Comparison of ENCODE assay signal across 25 cellular contexts in the genomic region with DNA sequence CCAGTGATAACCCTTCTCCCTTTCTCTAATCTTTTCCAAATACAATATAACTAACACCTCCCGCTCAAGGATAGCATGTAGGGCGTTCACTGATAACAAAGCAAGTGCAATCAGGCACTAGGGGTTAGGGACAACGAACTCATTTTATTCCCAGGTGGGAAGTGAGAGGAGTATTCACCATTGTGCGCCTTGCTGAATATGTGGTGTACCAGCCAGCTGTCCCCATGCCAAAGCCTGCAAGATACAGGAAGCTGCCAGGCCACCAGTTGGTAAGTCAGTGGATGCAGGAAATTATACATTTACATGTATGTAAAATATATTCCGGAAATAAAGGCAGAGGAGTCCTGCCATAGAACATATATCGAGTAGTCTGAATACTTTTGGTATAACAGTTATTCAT.
"Had no signal": no experiment of that assay in that cellular context is flagged by ENCODE, and none has a peak within 500 bp of the region (broad histone marks: within the 10 kb centered on the region; RNA-seq: fewer than 3 reads in every experiment).

No MANE protein-coding gene starts in this region.

- H3K27me3 Mint-ChIP-seq: activated CD8-positive, alpha-beta memory T cell treated with anti-CD3 and anti-CD28 coated beads, Interleukin-2, amount 10 ng/mL, durations not matched to agents 7 days and 5 days; activated naive CD4-positive, alpha-beta T cell treated with anti-CD3 and anti-CD28 coated beads, Interleukin-2, amount 50 U/mL, for 24 hours; central memory CD8-positive, alpha-beta T cell; IgD-negative memory B cell; T-helper 17 cell had no signal

- H3K4me1 ChIP-seq: ascending aorta had no signal

- H3K27ac Mint-ChIP-seq: activated CD8-positive, alpha-beta memory T cell treated with anti-CD3 and anti-CD28 coated beads, Interleukin-2, amount 10 ng/mL, durations not matched to agents 7 days and 5 days; activated naive CD4-positive, alpha-beta T cell treated with anti-CD3 and anti-CD28 coated beads, Interleukin-2, amount 50 U/mL, for 24 hours; activated T-cell treated with anti-CD3 and anti-CD28 coated beads, Interleukin-2, amount 50 U/mL, for 24 hours; activated T-helper 1 cell treated with anti-CD3 and anti-CD28 coated beads, Interleukin-12 subunit alpha, Interleukin-12 subunit beta, Interleukin-2, Interleukin-4 antibody, amounts not matched to agents 30 ng/mL and 10 ng/mL and 1 ng/mL, durations not matched to agents 14 hours and 24 hours and 36 hours; brain; IgD-negative memory B cell; T-helper 17 cell; WTC11 had no signal

- DNase-seq: activated CD4-positive, alpha-beta T cell treated with anti-CD3 and anti-CD28 coated beads for 48 hours; activated CD4-positive, alpha-beta T cell treated with anti-CD3 and anti-CD28 coated beads, Interleukin-2, amount 50 U/mL, for 4 hours; activated CD4-positive, CD25-positive, alpha-beta regulatory T cell treated with anti-CD3 and anti-CD28 coated beads, Interleukin-2, amount 50 U/mL, for 72 hours; activated CD8-positive, alpha-beta memory T cell treated with anti-CD3 and anti-CD28 coated beads, Interleukin-2, amount 10 ng/mL, durations not matched to agents 7 days and 5 days; activated effector memory CD4-positive, alpha-beta T cell treated with Interleukin-2 at 50 U/mL for 16 hours; activated naive CD4-positive, alpha-beta T cell; activated T-cell treated with anti-CD3 and anti-CD28 coated beads, Interleukin-2, amount 50 U/mL, for 24 hours; amniotic stem cell; MM.1S; NCI-H1930; NCI-H2171; NCI-H226; NCI-H82; PC-9; SIG-M5; T-helper 17 cell; T-helper 9 cell had no signal

- H3K9me3 ChIP-seq: ascending aorta had no signal

- H3K4me3 Mint-ChIP-seq: activated CD8-positive, alpha-beta memory T cell treated with anti-CD3 and anti-CD28 coated beads, Interleukin-2, amount 10 ng/mL, durations not matched to agents 7 days and 5 days; activated naive CD4-positive, alpha-beta T cell treated with anti-CD3 and anti-CD28 coated beads, Interleukin-2, amount 50 U/mL, for 24 hours; activated T-cell treated with anti-CD3 and anti-CD28 coated beads, Interleukin-2, amount 50 U/mL, for 24 hours; activated T-helper 1 cell treated with anti-CD3 and anti-CD28 coated beads, Interleukin-12 subunit alpha, Interleukin-12 subunit beta, Interleukin-2, Interleukin-4 antibody, amounts not matched to agents 30 ng/mL and 10 ng/mL and 1 ng/mL, durations not matched to agents 14 hours and 24 hours and 36 hours; brain; central memory CD8-positive, alpha-beta T cell; IgD-negative memory B cell; T-helper 17 cell; WTC11 had no signal

- H3K4me3 ChIP-seq: ascending aorta, PC-9 had no signal

- H3K9me3 Mint-ChIP-seq: activated naive CD4-positive, alpha-beta T cell treated with anti-CD3 and anti-CD28 coated beads, Interleukin-2, amount 50 U/mL, for 24 hours; activated T-cell treated with anti-CD3 and anti-CD28 coated beads, Interleukin-2, amount 50 U/mL, for 24 hours; activated T-helper 1 cell treated with anti-CD3 and anti-CD28 coated beads, Interleukin-12 subunit alpha, Interleukin-12 subunit beta, Interleukin-2, Interleukin-4 antibody, amounts not matched to agents 30 ng/mL and 10 ng/mL and 1 ng/mL, durations not matched to agents 14 hours and 24 hours and 36 hours; central memory CD8-positive, alpha-beta T cell; WTC11 had no signal

- H3K36me3 Mint-ChIP-seq: activated naive CD4-positive, alpha-beta T cell treated with anti-CD3 and anti-CD28 coated beads, Interleukin-2, amount 50 U/mL, for 24 hours; brain; IgD-negative memory B cell; WTC11 had no signal

- H3K4me1 Mint-ChIP-seq: activated naive CD4-positive, alpha-beta T cell treated with anti-CD3 and anti-CD28 coated beads, Interleukin-2, amount 50 U/mL, for 24 hours; brain; central memory CD8-positive, alpha-beta T cell; T-helper 17 cell; WTC11 had no signal

- H3K27me3 ChIP-seq: ascending aorta had no signal

- H3K27ac ChIP-seq: ascending aorta, KMS-11, PC-9 had no signal

- H3K36me3 ChIP-seq: ascending aorta had no signal

- ATAC-seq: activated CD8-positive, alpha-beta memory T cell treated with anti-CD3 and anti-CD28 coated beads, Interleukin-2, amount 10 ng/mL, durations not matched to agents 7 days and 5 days; T-helper 17 cell; WTC11 had no signal
